Comparison of ENCODE assay signal across 24 cellular contexts in the genomic region with DNA sequence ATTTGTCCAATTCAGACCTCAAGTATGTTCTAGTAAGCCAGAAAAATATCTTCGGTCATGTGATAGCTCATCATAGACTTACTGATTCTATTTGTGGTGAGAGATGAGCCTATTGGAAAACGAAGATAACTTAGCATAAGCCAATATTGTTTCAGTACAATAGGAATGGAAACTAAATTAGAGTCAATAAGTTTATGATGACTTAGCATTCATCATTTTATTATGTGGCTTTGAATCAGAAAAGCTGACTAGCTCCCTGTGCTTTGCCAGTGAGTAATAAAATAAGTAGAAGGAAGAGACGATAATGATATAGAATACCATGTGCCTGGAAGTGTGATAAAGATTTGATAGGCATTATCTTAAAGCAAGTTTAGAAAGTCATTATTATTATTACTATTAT.
"Had no signal": no experiment of that assay in that cellular context is flagged by ENCODE, and none has a peak within 500 bp of the region (broad histone marks: within the 10 kb centered on the region; RNA-seq: fewer than 3 reads in every experiment).

No MANE protein-coding gene starts in this region.

- H3K9me3 ChIP-seq: neutrophil, pancreas, psoas muscle, thoracic aorta, thyroid gland, tibial nerve, upper lobe of left lung, vagina had no signal

- H3K27me3 ChIP-seq: neutrophil, stomach, thyroid gland, tibial nerve, upper lobe of left lung, vagina had no signal

- H3K4me1 ChIP-seq: pancreas, stomach, thyroid gland, tibial nerve, upper lobe of left lung, vagina had no signal

- DNase-seq: naive thymus-derived CD4-positive, alpha-beta T cell; natural killer cell; nucleus accumbens; pancreas; psoas muscle; right cardiac atrium; stimulated activated CD4-positive, alpha-beta T cell treated with anti-CD3 and anti-CD28 coated beads, Interleukin-15, amount 100 ng/mL, for 24 hours; stimulated activated CD4-positive, alpha-beta T cell treated with anti-CD3 and anti-CD28 coated beads, Interleukin-2, amount 100 ng/mL, for 24 hours; stimulated activated CD4-positive, alpha-beta T cell treated with anti-CD3 and anti-CD28 coated beads, Interleukin-2, amount 100 ng/mL, for 48 hours; stimulated activated CD4-positive, alpha-beta T cell treated with anti-CD3 and anti-CD28 coated beads, Interleukin-4, amount 100 ng/mL, for 24 hours; stimulated activated naive B cell treated with anti-CD40 and anti-IgM and Interleukin-4, amounts not matched to agents 10 μg/mL and 1 μg/mL and 100 μg/mL, for 72 hours; stimulated activated naive CD4-positive, alpha-beta T cell treated with Interleukin-2 at 50 U/mL for 16 hours; stomach; thyroid gland; trophoblast cell; upper lobe of left lung had no signal

- ATAC-seq: naive thymus-derived CD4-positive, alpha-beta T cell; natural killer cell; pancreas; psoas muscle; right cardiac atrium; sciatic nerve; stimulated activated effector memory CD8-positive, alpha-beta T cell treated with anti-CD3 and anti-CD28 coated beads, Interleukin-12 subunit alpha, Interleukin-12 subunit beta, amount 100 ng/mL, for 72 hours; stimulated activated naive B cell treated with anti-CD40 and anti-IgM and Interleukin-4, amounts not matched to agents 10 μg/mL and 1 μg/mL and 100 μg/mL, for 72 hours had no signal

- FAIRE-seq: pancreas, urothelium cell line had no signal

- H3K4me3 ChIP-seq: pancreas, psoas muscle, skin epidermis, stomach, thoracic aorta, thyroid gland, tibial nerve, upper lobe of left lung, vagina had no signal

- H3K27ac ChIP-seq: neutrophil, pancreas, psoas muscle, skin epidermis, stomach, thoracic aorta, thyroid gland, tibial nerve, upper lobe of left lung, vagina had no signal

- H3K36me3 ChIP-seq: neutrophil, pancreas, stomach, thoracic aorta, thyroid gland, tibial nerve, upper lobe of left lung, vagina had no signal
